In the genomic region with DNA sequence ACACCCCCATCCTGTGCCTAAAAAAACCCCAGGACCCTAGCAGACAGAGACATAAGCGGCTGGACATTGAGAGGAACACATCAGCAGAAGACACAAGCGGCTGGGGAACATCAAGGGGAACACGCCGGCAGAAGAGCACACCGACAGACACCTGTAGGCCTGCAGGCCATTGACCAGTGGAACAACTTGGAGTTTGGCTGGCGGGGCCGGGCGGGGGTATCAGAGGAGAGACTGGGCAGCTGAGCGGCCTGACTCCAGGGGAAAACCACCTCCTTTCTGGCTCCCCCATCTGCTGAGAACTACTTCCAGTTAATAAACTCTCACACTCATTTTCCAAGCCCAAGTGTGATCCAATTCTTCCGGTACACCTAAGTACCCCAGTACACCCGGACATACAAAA, we compare ENCODE assay signal across 11 cellular contexts.
"Had no signal": no experiment of that assay in that cellular context is flagged by ENCODE, and none has a peak within 500 bp of the region (broad histone marks: within the 10 kb centered on the region; RNA-seq: fewer than 3 reads in every experiment).

No MANE protein-coding gene starts in this region.

- ATAC-seq: GM23338, HCT116 had no signal

- H3K36me3 ChIP-seq: HAP-1 had no signal

- H3K4me3 Mint-ChIP-seq: GM23338, H9, HFFc6 had no signal

- H3K4me3 ChIP-seq: GM23248, GM23338, HAP-1 had no signal

- H3K27ac ChIP-seq: GM23248 had no signal

- H3K9me3 ChIP-seq: HAP-1 had no signal

- DNase-seq: GM23248, GOT3, H7, H9, HCEC 1CT, HFFc6 had no signal

- H3K9me3 Mint-ChIP-seq: H9 had no signal

- FAIRE-seq: H1, H54 had no signal

- H3K9ac ChIP-seq: GM23248 had no signal

- H3K27ac Mint-ChIP-seq: GM23338, HFFc6 had no signal

- H3K4me1 ChIP-seq: HAP-1 had no signal
